In the genomic region with DNA sequence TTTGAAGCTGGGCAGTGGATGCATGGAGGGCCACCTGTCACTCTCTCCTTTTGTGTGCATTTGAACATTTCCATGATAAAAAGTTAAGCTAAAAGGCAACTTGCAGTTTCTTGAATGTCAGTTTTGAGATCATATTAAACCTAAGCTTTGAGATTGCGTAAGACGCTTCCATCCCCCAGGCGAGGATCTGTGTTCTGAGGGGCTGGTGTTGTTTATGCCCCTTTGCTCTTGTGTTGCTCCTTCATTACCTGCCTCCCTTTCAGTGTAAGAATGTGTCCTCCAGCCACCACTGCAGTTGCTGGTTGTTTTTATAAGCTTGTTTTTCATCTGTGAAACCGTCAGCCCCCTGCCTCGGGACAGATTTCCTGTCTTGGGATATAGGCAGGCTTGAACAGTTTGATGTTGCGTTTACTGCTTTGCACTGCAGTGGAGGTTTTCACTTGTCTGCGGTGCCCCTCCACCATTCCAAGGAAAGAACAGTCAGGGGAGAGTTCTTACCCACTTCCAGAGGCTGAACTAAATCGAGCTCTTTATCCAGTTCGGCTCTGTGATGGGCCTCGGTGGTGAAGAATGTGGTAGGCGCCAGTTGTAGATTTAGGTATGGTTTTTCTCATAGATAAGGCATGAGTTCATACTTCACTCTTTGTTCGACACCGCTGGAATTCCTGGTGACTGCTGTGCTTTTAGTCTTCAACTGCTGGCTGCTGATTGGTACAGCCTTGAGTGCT, we compare ENCODE assay signal across 14 cellular contexts.
A peak's percentile ranks its signal among the peaks of the same experiment; 100 is the strongest.
DNase-seq lines count a peak whose midpoint lies in the region; ATAC-seq and TF ChIP-seq lines count a peak whose summit lies in the region.
"Had no signal": no experiment of that assay in that cellular context is flagged by ENCODE, and none has a peak within 500 bp of the region (broad histone marks: within the 10 kb centered on the region; RNA-seq: fewer than 3 reads in every experiment).

No MANE protein-coding gene starts in this region.

- CTCF ChIA-PET in A673 (lab: Charles Lee): no interaction called here

- peak overlapping the region; percentile 76 for H3K27ac Mint-ChIP-seq in endothelial cell (ENCODE audit: unreplicated experiment)
- peak overlapping the region; percentile 32 for H3K27ac Mint-ChIP-seq in neural crest cell (ENCODE audit: unreplicated experiment)

- DNase-seq in A673 (ENCODE audit: low spot score): peak; percentile 45
- peak; percentile 67 for DNase-seq in NT2/D1 (ENCODE audit: low read depth, low spot score)
- no peak for DNase-seq in endothelial cell (ENCODE audit: low spot score)
- DNase-seq in neural crest cell (ENCODE audit: low read depth, low spot score): no peak
- no peak for DNase-seq in stimulated activated CD4-positive, alpha-beta T cell treated with anti-CD3 and anti-CD28 coated beads, Interleukin-12 subunit alpha, Interleukin-12 subunit beta, amount 100 ng/mL, for 4 hours
- no peak for DNase-seq in C1 segment of cervical spinal cord (lab: John Stamatoyannopoulos, UW)
- DNase-seq: activated T-cell treated with anti-CD3 and anti-CD28 coated beads, Interleukin-2, amount 50 U/mL, for 1 hour; immature natural killer cell; naive B cell had no signal

- H3K36me3 ChIP-seq in A673 (ENCODE audit: insufficient read depth, low read length, poor library complexity, severe bottlenecking) (no peaks in the 10 kb centered on the region), NT2/D1 (ENCODE audit: insufficient read depth, insufficient read length, low read length) (peaks cover 10% of the 10 kb centered on the region)
- H3K36me3 ChIP-seq: HAP-1 had no signal

- H3K4me1 Mint-ChIP-seq in endothelial cell (ENCODE audit: unreplicated experiment) (peaks cover 84% of the 10 kb centered on the region), neural crest cell (peaks cover 71% of the 10 kb centered on the region)

- POLR2A ChIA-PET in A673 (lab: Charles Lee; ENCODE audit: low non-redundant PET): no interaction called here

- ATAC-seq in GM19035 (IDR thresholded peaks at IDR 0.05; ENCODE audit: unreplicated experiment) (no peak), HG03045 (IDR thresholded peaks at IDR 0.05; ENCODE audit: unreplicated experiment) (no peak)
- ATAC-seq: GM12878 had no signal

- H3K9me3 Mint-ChIP-seq in endothelial cell (ENCODE audit: unreplicated experiment): no peaks in the 10 kb centered on the region
- no peaks in the 10 kb centered on the region for H3K9me3 Mint-ChIP-seq in neural crest cell
- H3K9me3 Mint-ChIP-seq: immature natural killer cell, naive B cell had no signal

- H3K4me1 ChIP-seq in A673 (ENCODE audit: insufficient read depth, low read length, poor library complexity, severe bottlenecking) (peaks cover 26% of the 10 kb centered on the region), NT2/D1 (ENCODE audit: insufficient read depth, insufficient read length) (peaks cover 8% of the 10 kb centered on the region)
- H3K4me1 ChIP-seq: HAP-1 had no signal

- intact Hi-C loops in A673 (cut with micrococcal nuclease; ENCODE audit: unreplicated experiment): loop anchor here (5.0 to 10.0 kb wide), 2 partner anchors 60 to 297 kb away; partner anchors contain the start of gene ANKRD10

- H3K36me3 Mint-ChIP-seq in endothelial cell (ENCODE audit: low read depth, unreplicated experiment): peaks cover 57% of the 10 kb centered on the region
- H3K36me3 Mint-ChIP-seq in neural crest cell (ENCODE audit: low read depth): no peaks in the 10 kb centered on the region
- H3K36me3 Mint-ChIP-seq: naive B cell had no signal

- H3K27me3 Mint-ChIP-seq in endothelial cell (ENCODE audit: unreplicated experiment): peaks cover 15% of the 10 kb centered on the region
- H3K27me3 Mint-ChIP-seq in neural crest cell (ENCODE audit: low read depth): no peaks in the 10 kb centered on the region
- H3K27me3 Mint-ChIP-seq: naive B cell had no signal

- H3K4me3 Mint-ChIP-seq in endothelial cell (ENCODE audit: unreplicated experiment) (peak overlapping the region; percentile 38), neural crest cell (no peak overlapping the region)
- H3K4me3 Mint-ChIP-seq: immature natural killer cell, naive B cell had no signal

- no peaks in the 10 kb centered on the region for H3K27me3 ChIP-seq in A673 (replicated peaks; ENCODE audit: insufficient read depth, low read depth, low read length, poor library complexity)
- H3K27me3 ChIP-seq in NT2/D1 (ENCODE audit: insufficient read depth, insufficient read length): no peaks in the 10 kb centered on the region

- no peaks in the 10 kb centered on the region for H3K9me3 ChIP-seq in A673 (ENCODE audit: low read depth, low read length, poor library complexity, severe bottlenecking)
- no peaks in the 10 kb centered on the region for H3K9me3 ChIP-seq in NT2/D1 (ENCODE audit: insufficient read depth, low read length)
- H3K9me3 ChIP-seq: HAP-1 had no signal

- no peak for TF ChIP-seq CTCF in A673 (conservative IDR thresholded peaks at IDR 0.05; ENCODE audit: low read depth, low read length)
- TF ChIP-seq CTCF in endothelial cell (IDR thresholded peaks at IDR 0.05; ENCODE audit: unreplicated experiment): no peak
- no peak for TF ChIP-seq CTCF in neural crest cell (conservative IDR thresholded peaks at IDR 0.05)

- H3K27ac ChIP-seq in A673 (ENCODE audit: low read depth, low read length, poor library complexity, severe bottlenecking): no peak overlapping the region

- no peak overlapping the region for H3K9ac ChIP-seq in NT2/D1 (ENCODE audit: insufficient read length, low read depth)

- H3K4me3 ChIP-seq in A673 (ENCODE audit: low read depth, low read length, poor library complexity, severe bottlenecking) (no peak overlapping the region), NT2/D1 (ENCODE audit: insufficient read length, low read depth) (no peak overlapping the region)
- H3K4me3 ChIP-seq: GM12878, HAP-1, skin epidermis had no signal

- no TSS peak for BruUV-seq in A673 (replicated peaks; lab: Mats Ljungman, UMichigan)

Comparison
In these comparisons a context has a peak if more than half of its experiments do, and no peak if none do; other contexts are left out.
1. DNase-seq: peak in A673 (single experiment) and NT2/D1 (single experiment); none in endothelial cell (single experiment), neural crest cell (single experiment), stimulated activated CD4-positive, alpha-beta T cell treated with anti-CD3 and anti-CD28 coated beads, Interleukin-12 subunit alpha, Interleukin-12 subunit beta, amount 100 ng/mL, for 4 hours (single experiment) and C1 segment of cervical spinal cord (0 of 14).